ENCODE assay signal across 8 cellular contexts in genomic region chr1:109762821-109763645, GRCh38. TPM values are rescaled to one million over a fixed set of nuclear protein-coding genes. Genes with fewer than 3 reads are reported as not detected.
A peak's percentile ranks its signal among the peaks of the same experiment; 100 is the strongest.
DNase-seq lines count a peak whose midpoint lies in the region; ATAC-seq and TF ChIP-seq lines count a peak whose summit lies in the region.

No MANE protein-coding gene starts in this region.

- H3K4me1 ChIP-seq in ascending aorta, result peaks cover 0 to 5% of the 10 kb centered on the region in 2 donors
- peaks cover 12% of the 10 kb centered on the region for H3K4me1 ChIP-seq in lower lobe of right lung

- no peaks in the 10 kb centered on the region for H3K27me3 ChIP-seq in ascending aorta
- H3K27me3 ChIP-seq in lower lobe of right lung (ENCODE audit: low read depth), result no peaks in the 10 kb centered on the region

- H3K4me3 ChIP-seq in ascending aorta (no peak overlapping the region), lower lobe of right lung (no peak overlapping the region)

- H3K9me3 ChIP-seq in ascending aorta, result no peaks in the 10 kb centered on the region
- H3K9me3 ChIP-seq in lower lobe of right lung, result no peaks in the 10 kb centered on the region

- peak; percentile 76 for DNase-seq in A172 (ENCODE audit: low spot score)
- DNase-seq in KBM-7, result peak; percentile 65
- peak; percentile 5 to 61 for DNase-seq in ascending aorta (ENCODE audit: low spot score in 2 of 2)
- peak; percentile 43 for DNase-seq in lower lobe of right lung
- DNase-seq in NCI-H82 treated with DMSO at 0.1 percent for 48 hours (lab: John Stamatoyannopoulos, UW; ENCODE audit: unreplicated experiment), result no peak
- DNase-seq in effector CD8-positive, alpha-beta T cell (lab: John Stamatoyannopoulos, UW), result no peak
- no peak for DNase-seq in cortex of kidney (lab: John Stamatoyannopoulos, UW)

- H3K27ac ChIP-seq in ascending aorta (no peak overlapping the region), lower lobe of right lung (no peak overlapping the region)

- peak; percentile 20 to 50 for ATAC-seq in lower lobe of right lung
- no peak for ATAC-seq in GM18511 (IDR thresholded peaks at IDR 0.05; ENCODE audit: unreplicated experiment)

- TF ChIP-seq CTCF in ascending aorta (IDR thresholded peaks at IDR 0.05) (no peak), lower lobe of right lung (IDR thresholded peaks at IDR 0.05) (no peak)

- intact Hi-C loops in ascending aorta (cut with DNase I) (no loop called here), lower lobe of right lung (cut with DNase I) (no loop called here)

- H3K36me3 ChIP-seq in ascending aorta (no peaks in the 10 kb centered on the region), lower lobe of right lung (no peaks in the 10 kb centered on the region)

- in situ Hi-C loops in KBM-7 (cut with MboI; ENCODE audit: low pct_unique_long_range_greater_than_20kb, low sequenced_read_pairs), result loop anchor here (25.0 kb wide), 1 partner anchor 101 kb away; the partner anchor contains the start of genes GSTM2 and GSTM4

RNA-seq across cellular contexts. Expression of gene EPS8L3, which starts 0.7 kb away (rescaled TPM):
- not detected in 2 replicates for total RNA-seq in A172 (2014; rRNA removed; shearing (Covaris generic))
- not detected for total RNA-seq in ascending aorta
- total RNA-seq in lower lobe of right lung, result not detected

RNA-seq across cellular contexts. Expression of gene GSTM3, which starts 22.2 kb away (rescaled TPM):
- total RNA-seq in A172 (2014; rRNA removed; shearing (Covaris generic)), result 40.8 and 49.2 TPM in 2 replicates
- total RNA-seq in ascending aorta (59.2 TPM), lower lobe of right lung (18.5 TPM)

RNA-seq across cellular contexts. Expression of gene GSTM5, which starts 51.0 kb away (rescaled TPM):
- 0.03 TPM in 1 of 2 replicates, not detected in the other for total RNA-seq in A172 (2014; rRNA removed; shearing (Covaris generic))
- total RNA-seq in ascending aorta (23.3 TPM), lower lobe of right lung (11.7 TPM)

Comparison
In these comparisons a context has a peak if more than half of its experiments do, and no peak if none do; other contexts are left out.
1. DNase-seq: peak in A172 (single experiment), KBM-7 (single experiment), ascending aorta (2 of 2) and lower lobe of right lung (single experiment); none in NCI-H82 treated with DMSO at 0.1 percent for 48 hours (single experiment), effector CD8-positive, alpha-beta T cell (single experiment) and cortex of kidney (single experiment).
2. RNA of gene GSTM5, which starts 51.0 kb away (total RNA-seq): 23.3 TPM in ascending aorta (single experiment) and 11.7 TPM in lower lobe of right lung (single experiment); 0.03 TPM in A172; every median in the first group is over 10 times any median in the second.